7 cellular contexts compared by ENCODE assay signal in genomic region chr1:3747903-3748302, GRCh38. TPM values are rescaled to one million over a fixed set of nuclear protein-coding genes. Genes with fewer than 3 reads are reported as not detected.
DNase-seq lines count a peak whose midpoint lies in the region; ATAC-seq, FAIRE-seq and TF ChIP-seq lines count a peak whose summit lies in the region.

No MANE protein-coding gene starts in this region.

- H3K27me3 Mint-ChIP-seq in Calu3 (ENCODE audit: unreplicated experiment), result peaks cover 34% of the 10 kb centered on the region
- H3K27me3 Mint-ChIP-seq in endothelial cell (ENCODE audit: unreplicated experiment), result peaks cover 5% of the 10 kb centered on the region

- H3K4me3 ChIP-seq in Panc1 (ENCODE audit: low read depth in 2 of 2, low read length in 2 of 2), result peak overlapping the region; percentile 68 to 77
- peak overlapping the region; percentile 91 for H3K4me3 ChIP-seq in psoas muscle

- BruUV-seq in Calu3 (replicated peaks; lab: Mats Ljungman, UMichigan), result no TSS peak
- BruUV-seq in Panc1 (replicated peaks; lab: Mats Ljungman, UMichigan), result no TSS peak

- no peaks in the 10 kb centered on the region for H3K36me3 ChIP-seq in Panc1 (ENCODE audit: control insufficient read depth, insufficient read depth, low read length)
- H3K36me3 ChIP-seq in psoas muscle (ENCODE audit: insufficient read depth in 1 of 2, low read depth in 1 of 2), result peaks cover 0 to 2% of the 10 kb centered on the region in 2 donors

- no peak for FAIRE-seq in D721Med (lab: Jason Lieb, UNC)

- H3K27ac Mint-ChIP-seq in Calu3 (ENCODE audit: unreplicated experiment), result no peak overlapping the region
- H3K27ac Mint-ChIP-seq in endothelial cell (ENCODE audit: unreplicated experiment), result no peak overlapping the region

- POLR2A ChIA-PET in Panc1 (lab: Charles Lee), result no interaction called here

- peaks cover 6% of the 10 kb centered on the region for H3K36me3 Mint-ChIP-seq in Calu3 (ENCODE audit: insufficient read depth, unreplicated experiment)
- H3K36me3 Mint-ChIP-seq in endothelial cell (ENCODE audit: low read depth, unreplicated experiment), result peaks cover 8% of the 10 kb centered on the region

- in situ Hi-C loops in Panc1 (cut with HindIII; ENCODE audit: low pct_unique_long_range_greater_than_20kb, low sequenced_read_pairs), result no loop called here

- CTCF ChIA-PET in Calu3 (lab: Charles Lee) (no interaction called here), Panc1 (lab: Charles Lee) (no interaction called here)

- H3K4me3 Mint-ChIP-seq in Calu3 (ENCODE audit: low read depth, unreplicated experiment), result peak overlapping the region; percentile 24
- peak overlapping the region; percentile 71 for H3K4me3 Mint-ChIP-seq in endothelial cell (ENCODE audit: unreplicated experiment)

- H3K27ac ChIP-seq in Panc1 (ENCODE audit: low read length), result peak overlapping the region; percentile 8; the same call in 1 of the 2 replicates
- no peak overlapping the region for H3K27ac ChIP-seq in psoas muscle

- H3K9me3 Mint-ChIP-seq in Calu3 (ENCODE audit: low read depth, unreplicated experiment) (no peaks in the 10 kb centered on the region), endothelial cell (ENCODE audit: unreplicated experiment) (no peaks in the 10 kb centered on the region)

- TF ChIP-seq CTCF in Calu3 (IDR thresholded peaks at IDR 0.05; ENCODE audit: unreplicated experiment), result no peak
- no peak for TF ChIP-seq CTCF in Panc1 (IDR thresholded peaks at IDR 0.05)
- no peak for TF ChIP-seq CTCF in endothelial cell (IDR thresholded peaks at IDR 0.05; ENCODE audit: unreplicated experiment)
- no peak for TF ChIP-seq CTCF in psoas muscle (IDR thresholded peaks at IDR 0.05)
- no peak for TF ChIP-seq CTCF in D721Med (IDR thresholded peaks at IDR 0.05; ENCODE audit: insufficient read depth, missing control alignments)

- ATAC-seq in Panc1 (no peak), psoas muscle (no peak)

- 77 to 83% (median 78%) methylated on average over 13 of the region's 13 CpGs for WGBS in psoas muscle, 3 donors

- intact Hi-C loops in Calu3 (cut with micrococcal nuclease; ENCODE audit: unreplicated experiment) (no loop called here), Panc1 (cut with micrococcal nuclease; ENCODE audit: unreplicated experiment) (no loop called here), psoas muscle (cut with DNase I) (no loop called here)

- H3K4me1 ChIP-seq in Panc1 (ENCODE audit: control insufficient read depth, insufficient read depth, low read length), result peaks cover 8% of the 10 kb centered on the region
- peaks cover 22% of the 10 kb centered on the region for H3K4me1 ChIP-seq in psoas muscle

- H3K27me3 ChIP-seq in Panc1 (ENCODE audit: control insufficient read depth, insufficient read depth, low read length) (no peaks in the 10 kb centered on the region), psoas muscle (ENCODE audit: insufficient read depth in 3 of 3, low read length in 2 of 3) (no peaks in the 10 kb centered on the region)

- H3K4me1 Mint-ChIP-seq in Calu3 (ENCODE audit: low read depth, unreplicated experiment) (peaks cover 8% of the 10 kb centered on the region), endothelial cell (ENCODE audit: unreplicated experiment) (peaks cover 15% of the 10 kb centered on the region)

- DNase-seq in Calu3 (no peak), Panc1 (ENCODE audit: low read depth, low spot score) (no peak), endothelial cell (ENCODE audit: low spot score) (no peak), psoas muscle (peak in 1 of 2 donors; percentile 26), D341Med (ENCODE audit: low spot score) (no peak), HK-2 (ENCODE audit: unreplicated experiment) (no peak), D721Med (ENCODE audit: insufficient read length, low spot score) (no peak)

- H3K9me3 ChIP-seq in Panc1 (ENCODE audit: control insufficient read depth, insufficient read depth, low read depth, low read length), result no peaks in the 10 kb centered on the region
- H3K9me3 ChIP-seq in psoas muscle, result no peaks in the 10 kb centered on the region

RNA-seq across cellular contexts. Expression of gene CCDC27, which starts 4.3 kb away (rescaled TPM):
- total RNA-seq in Calu3 (2022) (not detected in 2 replicates), Panc1 (2021; ENCODE audit: unreplicated experiment) (not detected), endothelial cell (ENCODE audit: unreplicated experiment) (not detected), psoas muscle (under 1 TPM in 2 of 4 donors, not detected in 2; 0.16 to 0.17 TPM)
- 0.10 TPM for polyA plus RNA-seq in Panc1 (2012; ENCODE audit: insufficient read length)
- polyA plus RNA-seq in psoas muscle, result under 1 TPM in 2 of 3 donors, not detected in 1; 0.03 to 0.04 TPM

RNA-seq across cellular contexts. Expression of gene SMIM1, which starts 24.6 kb away (rescaled TPM):
- total RNA-seq in Calu3 (2022), result 2.7 and 4.2 TPM in 2 replicates
- 35.5 TPM for total RNA-seq in Panc1 (2021; ENCODE audit: unreplicated experiment)
- 37.1 TPM for polyA plus RNA-seq in Panc1 (2012; ENCODE audit: insufficient read length)
- total RNA-seq in endothelial cell (ENCODE audit: unreplicated experiment), result 2.1 TPM
- total RNA-seq in psoas muscle, result 1 to 10 TPM; 1.1 to 2.1 (median 1.5) TPM
- polyA plus RNA-seq in psoas muscle, result 1 to 10 TPM in 1 of 3 donors, under 1 TPM in 2; 0.57 to 1.4 (median 0.60) TPM

RNA-seq across cellular contexts. Expression of gene LRRC47, which starts 48.4 kb away (rescaled TPM):
- total RNA-seq in Calu3 (2022) (35.8 and 38.1 TPM in 2 replicates), Panc1 (2021; ENCODE audit: unreplicated experiment) (51.0 TPM), endothelial cell (ENCODE audit: unreplicated experiment) (52.2 TPM), psoas muscle (100 to 1,000 TPM in 1 of 4 donors, 10 to 100 TPM in 3; 93.9 to 126 (median 97.3) TPM)
- 32.2 TPM for polyA plus RNA-seq in Panc1 (2012; ENCODE audit: insufficient read length)
- polyA plus RNA-seq in psoas muscle, result 10 to 100 TPM; 44.3 to 92.5 (median 57.6) TPM
